Comparison of ENCODE assay signal across 21 cellular contexts in genomic region chr18:9608298-9608697, GRCh38. TPM values are rescaled to one million over a fixed set of nuclear protein-coding genes. Genes with fewer than 3 reads are reported as not detected.
DNase-seq lines count a peak whose midpoint lies in the region; ATAC-seq, FAIRE-seq and TF ChIP-seq lines count a peak whose summit lies in the region.
"Had no signal": no experiment of that assay in that cellular context is flagged by ENCODE, and none has a peak within 500 bp of the region (broad histone marks: within the 10 kb centered on the region; RNA-seq: fewer than 3 reads in every experiment).

No MANE protein-coding gene starts in this region.

- H3K4me2 ChIP-seq in A549 (peak overlapping the region; percentile 69), K562 (ENCODE audit: insufficient read depth, low read length) (peak overlapping the region; percentile 72), HepG2 (ENCODE audit: low read depth, low read length) (peak overlapping the region; percentile 80)

- no peak for TF ChIP-seq CTCF in A549 (IDR thresholded peaks at IDR 0.05)
- no peak for TF ChIP-seq CTCF in HFFc6 (IDR thresholded peaks at IDR 0.05)
- no peak for TF ChIP-seq CTCF in K562 (IDR thresholded peaks at IDR 0.05 in 2 of 3, conservative IDR thresholded peaks at IDR 0.05 in 1 of 3; ENCODE audit: insufficient read depth in 2 of 3, low read depth in 1 of 3, low read length in 3 of 3)
- no peak for TF ChIP-seq CTCF in HepG2 (CRISPR knock-in tag; IDR thresholded peaks at IDR 0.05)
- TF ChIP-seq CTCF in CD8-positive, alpha-beta T cell (IDR thresholded peaks at IDR 0.05), result no peak

- H3K4me1 ChIP-seq in A549, result peaks cover 43% of the 10 kb centered on the region
- H3K4me1 ChIP-seq in K562 (replicated peaks in 1 of 2; ENCODE audit: control insufficient read depth in 2 of 2, insufficient read depth in 2 of 2, low read length in 2 of 2), result peaks cover 3 to 41% of the 10 kb centered on the region in 2 experiments
- peaks cover 81% of the 10 kb centered on the region for H3K4me1 ChIP-seq in HepG2 (ENCODE audit: insufficient read depth, low read length)
- peaks cover 11% of the 10 kb centered on the region for H3K4me1 ChIP-seq in CD8-positive, alpha-beta T cell (ENCODE audit: insufficient read depth, low read length)
- H3K4me1 ChIP-seq: prostate gland had no signal

- H3K36me3 ChIP-seq in K562 (ENCODE audit: control insufficient read depth, insufficient read depth, low read length), result peaks cover 41% of the 10 kb centered on the region
- H3K36me3 ChIP-seq in HepG2 (replicated peaks in 1 of 2; ENCODE audit: control insufficient read depth in 1 of 2, insufficient read depth in 2 of 2, low read length in 2 of 2), result peaks cover 2 to 8% of the 10 kb centered on the region in 2 experiments; a peak in 4 of 5 replicates
- H3K36me3 ChIP-seq in CD8-positive, alpha-beta T cell (ENCODE audit: insufficient read depth, low read length), result no peaks in the 10 kb centered on the region
- H3K36me3 ChIP-seq: gastrocnemius medialis, prostate gland had no signal

- DNase-seq in A549 (ENCODE audit: low read depth in 1 of 2, low spot score in 1 of 2) (peak in 1 of 2 experiments; percentile 15), HFFc6 (no peak), K562 (ENCODE audit: extremely low read depth in 1 of 4, low spot score in 3 of 4) (peak; percentile 59 to 82 (median 66)), HepG2 (ENCODE audit: low spot score) (no peak), HK-2 (ENCODE audit: unreplicated experiment) (no peak), NCI-H1105 (lab: John Stamatoyannopoulos, UW) (no peak)
- no peak for DNase-seq in NK-92 treated with Interleukin-12 subunit alpha and Interleukin-12 subunit beta, amount 100 ng/mL, for 24 hours (lab: John Stamatoyannopoulos, UW)
- DNase-seq in CD8-positive, alpha-beta T cell, result no peak
- DNase-seq: activated CD4-positive, alpha-beta T cell treated with anti-CD3 and anti-CD28 coated beads, Interleukin-2, amount 50 U/mL, for 4 hours; activated T-cell treated with anti-CD3 and anti-CD28 coated beads, Interleukin-2, amount 50 U/mL, for 1 hour; gastrocnemius medialis; MM.1S; naive B cell; NCI-H2081; NCI-H524 treated with DMSO at 0.1 percent for 48 hours; stimulated activated CD4-positive, alpha-beta T cell treated with anti-CD3 and anti-CD28 coated beads, Interleukin-12 subunit alpha, Interleukin-12 subunit beta, amount 100 ng/mL, for 4 hours; stimulated activated naive B cell treated with anti-CD40 and anti-IgM and Interleukin-4, amounts not matched to agents 10 μg/mL and 1 μg/mL and 100 μg/mL, for 72 hours; upper lobe of right lung had no signal

- peaks cover 99% of the 10 kb centered on the region for H3K79me2 ChIP-seq in K562 (ENCODE audit: control insufficient read depth, insufficient read depth, low read length)
- H3K79me2 ChIP-seq in HepG2 (ENCODE audit: insufficient read depth, low read length), result peaks cover 97% of the 10 kb centered on the region

- in situ Hi-C loops in K562 (cut with MboI), result no loop called here
- in situ Hi-C loops in HepG2 (cut with HindIII; ENCODE audit: extremely low pct_ligation_motif_present, low pct_unique_long_range_greater_than_20kb), result no loop called here

- BruUV-seq in K562 (replicated peaks; lab: Mats Ljungman, UMichigan) (no TSS peak), HepG2 (replicated peaks; lab: Mats Ljungman, UMichigan) (no TSS peak)

- no peaks in the 10 kb centered on the region for H3K27me3 Mint-ChIP-seq in HFFc6 (ENCODE audit: insufficient read depth)
- H3K27me3 Mint-ChIP-seq in CD8-positive, alpha-beta T cell (ENCODE audit: low read depth), result no peaks in the 10 kb centered on the region
- H3K27me3 Mint-ChIP-seq: naive B cell; stimulated activated naive B cell treated with anti-CD40 and anti-IgM and Interleukin-4, amounts not matched to agents 10 μg/mL and 1 μg/mL and 100 μg/mL, for 72 hours had no signal

- intact Hi-C loops in K562 (cut with micrococcal nuclease) (loop anchor here (2.0 kb wide), 1 partner anchor 33 kb away; no protein-coding TSS in a partner anchor), HepG2 (cut with micrococcal nuclease; ENCODE audit: unreplicated experiment) (no loop called here)
- intact Hi-C loops in CD8-positive, alpha-beta T cell (cut with DNase I, micrococcal nuclease), result no loop called here

- peaks cover 61% of the 10 kb centered on the region for H3K4me1 Mint-ChIP-seq in HFFc6 (ENCODE audit: low read depth)
- peaks cover 47% of the 10 kb centered on the region for H3K4me1 Mint-ChIP-seq in CD8-positive, alpha-beta T cell (ENCODE audit: low read depth)

- H3K4me3 ChIP-seq in A549 (no peak overlapping the region), K562 (peak overlapping the region; percentile 4; the same call in 1 of the 2 replicates), HepG2 (replicated peaks in 1 of 3; ENCODE audit: insufficient read depth in 1 of 3, low read depth in 2 of 3, low read length in 3 of 3) (peak overlapping the region in 2 of 3 experiments; percentile 24 to 32; a peak in 2 of 6 replicates)
- H3K4me3 ChIP-seq in CD8-positive, alpha-beta T cell (ENCODE audit: low read depth, low read length), result no peak overlapping the region
- H3K4me3 ChIP-seq: gastrocnemius medialis, GM12878, prostate gland, upper lobe of right lung had no signal

- no peak for TF ChIP-seq POLR2A in A549 (IDR thresholded peaks at IDR 0.05; ENCODE audit: low read length)
- TF ChIP-seq POLR2A in K562 (conservative IDR thresholded peaks at IDR 0.05), result no peak
- no peak for TF ChIP-seq POLR2A in HepG2 (IDR thresholded peaks at IDR 0.05; ENCODE audit: insufficient read depth in 1 of 2, low read depth in 2 of 2, low read length in 2 of 2)

- H3K9ac ChIP-seq in K562 (ENCODE audit: insufficient read depth in 1 of 2, low read depth in 2 of 2, low read length in 2 of 2) (peak overlapping the region in 1 of 2 experiments; percentile 57; a peak in 2 of 4 replicates), HepG2 (ENCODE audit: insufficient read depth, low read depth, low read length) (peak overlapping the region; percentile 56)

- POLR2A ChIA-PET in A549 (lab: Yijun Ruan, JAX), result no interaction called here
- POLR2A ChIA-PET in K562 (lab: Yijun Ruan, JAX), result interaction anchor here (0.6 to 3.1 kb wide), 11 partner anchors 8 to 645 kb away, joined by 3 to 41 read pairs (median 4); no protein-coding TSS in a partner anchor
- POLR2A ChIA-PET in HepG2 (lab: Yijun Ruan, JAX), result interaction anchor here (0.7 to 1.5 kb wide), 5 partner anchors 8 to 195 kb away, joined by 4 to 7 read pairs (median 5); no protein-coding TSS in a partner anchor
- POLR2A ChIA-PET in CD8-positive, alpha-beta T cell (lab: Charles Lee), result no interaction called here

- H3K9me3 ChIP-seq in A549 (no peaks in the 10 kb centered on the region), K562 (replicated peaks; ENCODE audit: control insufficient read depth, insufficient read depth, low read depth, low read length) (no peaks in the 10 kb centered on the region), HepG2 (ENCODE audit: low read length) (no peaks in the 10 kb centered on the region)
- H3K9me3 ChIP-seq in CD8-positive, alpha-beta T cell (ENCODE audit: low read length), result no peaks in the 10 kb centered on the region
- H3K9me3 ChIP-seq: gastrocnemius medialis, prostate gland, upper lobe of right lung had no signal

- H3K9me1 ChIP-seq in K562 (ENCODE audit: control insufficient read depth, insufficient read depth, low read length), result no peaks in the 10 kb centered on the region

- FAIRE-seq in A549 (lab: Jason Lieb, UNC) (no peak), K562 (lab: Jason Lieb, UNC) (peak; percentile 91), HepG2 (lab: Jason Lieb, UNC) (no peak)
- FAIRE-seq: GM12878, H1 had no signal

- H3K27ac ChIP-seq in A549 (peak overlapping the region; percentile 39 to 79; a peak in 4 of 6 replicates), K562 (ENCODE audit: extremely low read depth, low read depth, low read length) (peak overlapping the region; percentile 74), HepG2 (ENCODE audit: extremely low read length, insufficient read depth, low read length) (peak overlapping the region; percentile 79)
- no peak overlapping the region for H3K27ac ChIP-seq in CD8-positive, alpha-beta T cell (ENCODE audit: low read depth, low read length)
- H3K27ac ChIP-seq: gastrocnemius medialis, prostate gland, upper lobe of right lung had no signal

- CTCF ChIA-PET in A549 (lab: Yijun Ruan, JAX), result interaction anchor here (1.1 to 3.1 kb wide), 4 partner anchors 33 to 76 kb away, joined by 5 to 16 read pairs (median 11); no protein-coding TSS in a partner anchor
- CTCF ChIA-PET in K562 (lab: Yijun Ruan, JAX; ENCODE audit: low intra/inter-chr PET ratio), result no interaction called here
- CTCF ChIA-PET in HepG2 (lab: Yijun Ruan, JAX; ENCODE audit: low intra/inter-chr PET ratio, low total read pairs), result no interaction called here
- CTCF ChIA-PET in CD8-positive, alpha-beta T cell (lab: Charles Lee), result interaction anchor here (0.7 kb wide), 1 partner anchor 624 kb away, joined by 3 read pairs; no protein-coding TSS in a partner anchor

- H3K36me3 Mint-ChIP-seq in HFFc6 (ENCODE audit: low read depth), result peaks cover 33% of the 10 kb centered on the region
- peaks cover 7% of the 10 kb centered on the region for H3K36me3 Mint-ChIP-seq in CD8-positive, alpha-beta T cell
- H3K36me3 Mint-ChIP-seq: naive B cell had no signal

- no peaks in the 10 kb centered on the region for H3K9me3 Mint-ChIP-seq in HFFc6
- H3K9me3 Mint-ChIP-seq in CD8-positive, alpha-beta T cell, result no peaks in the 10 kb centered on the region
- H3K9me3 Mint-ChIP-seq: naive B cell; stimulated activated naive B cell treated with anti-CD40 and anti-IgM and Interleukin-4, amounts not matched to agents 10 μg/mL and 1 μg/mL and 100 μg/mL, for 72 hours had no signal

- TF ChIP-seq RAD21 in A549 (conservative IDR thresholded peaks at IDR 0.05 in 1 of 2, IDR thresholded peaks at IDR 0.05 in 1 of 2) (no peak), K562 (CRISPR knock-in tag; conservative IDR thresholded peaks at IDR 0.05 in 1 of 2, IDR thresholded peaks at IDR 0.05 in 1 of 2) (no peak), HepG2 (CRISPR knock-in tag; IDR thresholded peaks at IDR 0.05) (no peak)

- TF ChIP-seq EP300 in A549 (IDR thresholded peaks at IDR 0.05) (no peak), K562 (IDR thresholded peaks at IDR 0.05; ENCODE audit: low read length) (peak; percentile 88), HepG2 (IDR thresholded peaks at IDR 0.05; ENCODE audit: low read depth in 2 of 2, low read length in 2 of 2) (no peak), HepG2 (CRISPR knock-in tag; IDR thresholded peaks at IDR 0.05; ENCODE audit: borderline replicate concordance) (no peak)

- H3K27me3 ChIP-seq in K562 (ENCODE audit: control insufficient read depth in 2 of 2, insufficient read depth in 2 of 2, low read length in 2 of 2) (no peaks in the 10 kb centered on the region), HepG2 (ENCODE audit: control insufficient read depth in 1 of 2, insufficient read depth in 2 of 2, low read length in 2 of 2) (no peaks in the 10 kb centered on the region)
- H3K27me3 ChIP-seq in CD8-positive, alpha-beta T cell (ENCODE audit: insufficient read depth, low read length), result no peaks in the 10 kb centered on the region
- H3K27me3 ChIP-seq: gastrocnemius medialis, upper lobe of right lung had no signal

- no peak for ATAC-seq in A549
- ATAC-seq in K562, result peak; percentile 60
- no peak; the same call in 2 of the 3 replicates for ATAC-seq in HepG2
- ATAC-seq in CD8-positive, alpha-beta T cell, result no peak
- ATAC-seq: gastrocnemius medialis; GM12878; stimulated activated naive B cell treated with anti-CD40 and anti-IgM and Interleukin-4, amounts not matched to agents 10 μg/mL and 1 μg/mL and 100 μg/mL, for 72 hours; upper lobe of right lung had no signal

- H4K20me1 ChIP-seq in K562 (replicated peaks; ENCODE audit: control insufficient read depth, insufficient read depth, low read length) (no peaks in the 10 kb centered on the region), HepG2 (ENCODE audit: insufficient read depth, low read length) (peaks cover 5% of the 10 kb centered on the region; the same call in 1 of the 2 replicates)

- H3K27ac Mint-ChIP-seq in HFFc6, result peak overlapping the region; percentile 47
- no peak overlapping the region for H3K27ac Mint-ChIP-seq in CD8-positive, alpha-beta T cell
- H3K27ac Mint-ChIP-seq: stimulated activated naive B cell treated with anti-CD40 and anti-IgM and Interleukin-4, amounts not matched to agents 10 μg/mL and 1 μg/mL and 100 μg/mL, for 72 hours had no signal

- no peak overlapping the region for H3K4me3 Mint-ChIP-seq in HFFc6
- H3K4me3 Mint-ChIP-seq in CD8-positive, alpha-beta T cell, result no peak overlapping the region
- H3K4me3 Mint-ChIP-seq: naive B cell; stimulated activated naive B cell treated with anti-CD40 and anti-IgM and Interleukin-4, amounts not matched to agents 10 μg/mL and 1 μg/mL and 100 μg/mL, for 72 hours had no signal

- H2AFZ ChIP-seq in K562 (ENCODE audit: low read depth, low read length) (no peak overlapping the region), HepG2 (ENCODE audit: low read length) (no peak overlapping the region)

RNA-seq across cellular contexts. Expression of gene PPP4R1, which starts 6.1 kb away (rescaled TPM):
- 94.5 and 97.3 TPM in 2 replicates for polyA plus RNA-seq in A549 (2011; rRNA removed)
- polyA plus RNA-seq in A549 (2012; cell fraction: cytosol; rRNA removed), result 50.8 and 63.9 TPM in 2 replicates
- polyA plus RNA-seq in A549 (2012; cell fraction: nucleus; rRNA removed), result 65.6 and 112 TPM in 2 replicates
- 40.1 to 46.1 TPM (median 41.5 TPM) in 3 replicates for polyA plus RNA-seq in A549 (2017; fragmentation: RNase III; extraction: RNeasy Plus Mini Kit Qiagen cat#74134 plus additional on column Dnase treatment)
- polyA minus RNA-seq in A549 (2011; rRNA and poly(A)+ RNA removed), result 159 and 172 TPM in 2 replicates
- 100 to 1,000 TPM in 4 of 6 experiments, 10 to 100 TPM in 2; 83.0 to 107 (median 103) TPM for total RNA-seq in HFFc6 (2021; fragmentation: NEBNext Ultra II Directional; extraction: Animal tissue kit (Norgen Biotek cat#: 25700))
- total RNA-seq in K562 (2011; cell fraction: chromatin; rRNA removed; ENCODE audit: low replicate concordance), result 227 and 404 TPM in 2 replicates
- 86.1 and 111 TPM in 2 replicates for total RNA-seq in K562 (2011; cell fraction: nucleolus; rRNA removed)
- 148 and 198 TPM in 2 replicates for total RNA-seq in K562 (2011; cell fraction: nucleoplasm; rRNA removed)
- 95.7 and 100 TPM in 2 replicates for total RNA-seq in K562 (2014; rRNA removed)
- total RNA-seq in K562 (2014; rRNA removed; fragmentation: Illumina TruSeq; extraction: Trizol), result 77.5 and 91.2 TPM in 2 replicates
- 86.4 and 92.5 TPM in 2 replicates for total RNA-seq in K562 (2015; rRNA removed; fragmentation: Illumina TruSeq; extraction: Trizol)
- 83.2 and 95.5 TPM in 2 replicates for total RNA-seq in K562 (2021)
- polyA plus RNA-seq in K562 (2011; rRNA removed), result 131 and 136 TPM in 2 replicates
- polyA plus RNA-seq in K562 (2011; cell fraction: cytosol; rRNA removed), result 91.1 and 105 TPM in 2 replicates
- 191 and 198 TPM in 2 replicates for polyA plus RNA-seq in K562 (2011; cell fraction: nucleus; rRNA removed)
- polyA plus RNA-seq in K562 (2012), result 46.2 and 49.6 TPM in 2 replicates
- 55.4 and 84.5 TPM in 2 replicates for polyA plus RNA-seq in K562 (2014; fragmentation: Illumina TruSeq; extraction: Trizol)
- polyA plus RNA-seq in K562 (2014; fragmentation: Nextera tagmentation; extraction: Ambion mirVana), result 10 to 100 TPM; 23.5 to 35.1 TPM
- polyA plus RNA-seq in K562 (2014; rRNA removed), result 56.0 and 57.5 TPM in 2 replicates
- polyA minus RNA-seq in K562 (2011; rRNA and poly(A)+ RNA removed), result 277 and 310 TPM in 2 replicates
- polyA minus RNA-seq in K562 (2011; cell fraction: cytosol; rRNA and poly(A)+ RNA removed), result 99.1 and 116 TPM in 2 replicates
- polyA minus RNA-seq in K562 (2011; cell fraction: nucleus; rRNA and poly(A)+ RNA removed), result 93.0 and 173 TPM in 2 replicates
- 66.5 and 84.6 TPM in 2 replicates for total RNA-seq in HepG2 (2016; rRNA removed; fragmentation: Illumina TruSeq; extraction: Trizol)
- 144 and 170 TPM in 2 replicates for total RNA-seq in HepG2 (2016; cell fraction: cytosol; rRNA removed; fragmentation: Illumina TruSeq; extraction: Trizol; ENCODE audit: low read depth)
- total RNA-seq in HepG2 (2016; cell fraction: insoluble cytoplasmic fraction; rRNA removed; fragmentation: Illumina TruSeq; extraction: Trizol), result 69.2 and 85.3 TPM in 2 replicates
- 85.0 and 109 TPM in 2 replicates for total RNA-seq in HepG2 (2016; cell fraction: membrane; rRNA removed; fragmentation: Illumina TruSeq; extraction: Trizol)
- total RNA-seq in HepG2 (2016; cell fraction: nucleus; rRNA removed; fragmentation: Illumina TruSeq; extraction: Trizol), result 69.1 and 76.3 TPM in 2 replicates
- polyA plus RNA-seq in HepG2 (2011; rRNA removed), result 67.2 and 72.4 TPM in 2 replicates
- polyA plus RNA-seq in HepG2 (2011; cell fraction: cytosol; rRNA removed), result 55.0 and 59.0 TPM in 2 replicates
- polyA plus RNA-seq in HepG2 (2011; cell fraction: nucleus; rRNA removed), result 76.7 and 84.0 TPM in 2 replicates
- 35.3 and 48.1 TPM in 2 replicates for polyA plus RNA-seq in HepG2 (2012)
- polyA plus RNA-seq in HepG2 (2016; cell fraction: cytosol; fragmentation: Illumina TruSeq; extraction: Trizol; ENCODE audit: low read depth), result 6.3 and 6.5 TPM in 2 replicates
- polyA plus RNA-seq in HepG2 (2016; cell fraction: insoluble cytoplasmic fraction; fragmentation: Illumina TruSeq; extraction: Trizol; ENCODE audit: low read depth), result 50.5 and 52.3 TPM in 2 replicates
- polyA plus RNA-seq in HepG2 (2016; cell fraction: membrane; fragmentation: Illumina TruSeq; extraction: Trizol; ENCODE audit: low read depth), result 18.9 and 22.6 TPM in 2 replicates
- polyA plus RNA-seq in HepG2 (2016; cell fraction: nucleus; fragmentation: Illumina TruSeq; extraction: Trizol; ENCODE audit: insufficient read depth, low read depth), result 68.2 and 72.2 TPM in 2 replicates
- 122 and 149 TPM in 2 replicates for polyA minus RNA-seq in HepG2 (2011; rRNA and poly(A)+ RNA removed; ENCODE audit: low replicate concordance)
- 33.5 and 74.3 TPM in 2 replicates for polyA minus RNA-seq in HepG2 (2011; cell fraction: cytosol; rRNA and poly(A)+ RNA removed)
- 130 and 145 TPM in 2 replicates for polyA minus RNA-seq in HepG2 (2011; cell fraction: nucleus; rRNA and poly(A)+ RNA removed)
- total RNA-seq in CD8-positive, alpha-beta T cell, result 10 to 100 TPM; 35.1 to 40.1 TPM

Comparison
In these comparisons a context has a peak if more than half of its experiments do, and no peak if none do; other contexts are left out.
1. DNase-seq: peak in K562 (4 of 4); none in HFFc6 (single experiment), HepG2 (single experiment), NK-92 treated with Interleukin-12 subunit alpha and Interleukin-12 subunit beta, amount 100 ng/mL, for 24 hours (single experiment), HK-2 (single experiment), NCI-H1105 (single experiment) and CD8-positive, alpha-beta T cell (0 of 7).
2. H3K4me3 ChIP-seq: peak in K562 (single experiment) and HepG2 (2 of 3); none in A549 (single experiment) and CD8-positive, alpha-beta T cell (single experiment).
3. CTCF ChIA-PET loops: an anchor here in A549 (1.1 to 3.1 kb wide) and CD8-positive, alpha-beta T cell (0.7 kb wide); none called in K562 and HepG2.
4. POLR2A ChIA-PET loops: an anchor here in K562 (0.6 to 3.1 kb wide) and HepG2 (0.7 to 1.5 kb wide); none called in A549 and CD8-positive, alpha-beta T cell.
5. Peak in every context shown above with its lines, with median percentiles within 50 percentile points of each other: H3K4me2 ChIP-seq.